Comparison of ENCODE assay signal across 30 cellular contexts in genomic region chr3:123730816-123731215, GRCh38.
"Had no signal": no experiment of that assay in that cellular context is flagged by ENCODE, and none has a peak within 500 bp of the region (broad histone marks: within the 10 kb centered on the region; RNA-seq: fewer than 3 reads in every experiment).

No MANE protein-coding gene starts in this region.

- H3K4me1 Mint-ChIP-seq: endodermal cell; naive thymus-derived CD4-positive, alpha-beta T cell; nephron; stimulated activated naive CD8-positive, alpha-beta T cell treated with anti-CD3 and anti-CD28 coated beads, Interleukin-15, amount 100 ng/mL, for 72 hours had no signal

- H3K4me2 ChIP-seq: neural progenitor cell, smooth muscle cell had no signal

- H3K4me1 ChIP-seq: esophagus muscularis mucosa, heart right ventricle, neural progenitor cell, parathyroid adenoma, right atrium auricular region, suprapubic skin, transverse colon, upper lobe of right lung, vagina had no signal

- H3K27me3 ChIP-seq: esophagus muscularis mucosa, neural progenitor cell, right atrium auricular region, suprapubic skin, transverse colon, upper lobe of right lung, vagina had no signal

- H2AFZ ChIP-seq: neural progenitor cell, parathyroid adenoma had no signal

- H3K27ac Mint-ChIP-seq: endodermal cell; naive thymus-derived CD4-positive, alpha-beta T cell; nephron; neural progenitor cell; progenitor cell of endocrine pancreas; stimulated activated naive CD8-positive, alpha-beta T cell treated with anti-CD3 and anti-CD28 coated beads, Interleukin-15, amount 100 ng/mL, for 72 hours had no signal

- H3K9me3 Mint-ChIP-seq: naive thymus-derived CD4-positive, alpha-beta T cell; nephron; neural progenitor cell; stimulated activated naive CD8-positive, alpha-beta T cell treated with anti-CD3 and anti-CD28 coated beads, Interleukin-15, amount 100 ng/mL, for 72 hours had no signal

- ATAC-seq: heart right ventricle; left cardiac atrium; naive thymus-derived CD4-positive, alpha-beta T cell; sciatic nerve; stimulated activated naive CD8-positive, alpha-beta T cell treated with anti-CD3 and anti-CD28 coated beads, Interleukin-15, amount 100 ng/mL, for 72 hours; upper lobe of right lung had no signal

- H3K27ac ChIP-seq: dorsolateral prefrontal cortex, esophagus muscularis mucosa, heart right ventricle, neural progenitor cell, parathyroid adenoma, right atrium auricular region, suprapubic skin, transverse colon, upper lobe of right lung, vagina had no signal

- DNase-seq: dorsolateral prefrontal cortex; effector CD4-positive, alpha-beta T cell; endodermal cell; foreskin melanocyte; glutamatergic neuron; heart right ventricle; hippocampal formation; left cardiac atrium; mesendoderm; midbrain; naive thymus-derived CD4-positive, alpha-beta T cell; stimulated activated CD4-positive, alpha-beta T cell treated with anti-CD3 and anti-CD28 coated beads, Interleukin-12 subunit alpha, Interleukin-12 subunit beta, amount 100 ng/mL, for 4 hours; stimulated activated CD4-positive, alpha-beta T cell treated with anti-CD3 and anti-CD28 coated beads, Interleukin-1b, Interleukin-23, amount 100 ng/mL, for 48 hours; stimulated activated CD4-positive, alpha-beta T cell treated with anti-CD3 and anti-CD28 coated beads, Interleukin-4, amount 100 ng/mL, for 1 hour; stimulated activated CD8-positive, alpha-beta memory T cell treated with anti-CD3 and anti-CD28 coated beads, Interleukin-4, amount 100 ng/mL, for 48 hours; stimulated activated naive CD4-positive, alpha-beta T cell; stimulated activated naive CD8-positive, alpha-beta T cell treated with anti-CD3 and anti-CD28 coated beads, Interleukin-15, amount 100 ng/mL, for 72 hours; transverse colon; upper lobe of right lung had no signal

- H3K4me3 Mint-ChIP-seq: endodermal cell; naive thymus-derived CD4-positive, alpha-beta T cell; nephron; neural progenitor cell; stimulated activated naive CD8-positive, alpha-beta T cell treated with anti-CD3 and anti-CD28 coated beads, Interleukin-15, amount 100 ng/mL, for 72 hours had no signal

- H3K79me2 ChIP-seq: parathyroid adenoma had no signal

- H3K9ac ChIP-seq: neural progenitor cell, parathyroid adenoma had no signal

- H3K4me3 ChIP-seq: dorsolateral prefrontal cortex, esophagus muscularis mucosa, heart right ventricle, lung, neural progenitor cell, right atrium auricular region, smooth muscle cell, suprapubic skin, transverse colon, upper lobe of right lung, vagina had no signal

- H3K36me3 ChIP-seq: esophagus muscularis mucosa, heart right ventricle, neural progenitor cell, right atrium auricular region, suprapubic skin, transverse colon, upper lobe of right lung, vagina had no signal

- H3K9me3 ChIP-seq: esophagus muscularis mucosa, heart right ventricle, right atrium auricular region, suprapubic skin, transverse colon, upper lobe of right lung, vagina had no signal

- H3K36me3 Mint-ChIP-seq: naive thymus-derived CD4-positive, alpha-beta T cell had no signal
